Comparison of ENCODE assay signal across 15 cellular contexts in genomic region chr9:114470121-114470520, GRCh38. TPM values are rescaled to one million over a fixed set of nuclear protein-coding genes. Genes with fewer than 3 reads are reported as not detected.
DNase-seq lines count a peak whose midpoint lies in the region; TF ChIP-seq lines count a peak whose summit lies in the region.
"Had no signal": no experiment of that assay in that cellular context is flagged by ENCODE, and none has a peak within 500 bp of the region (broad histone marks: within the 10 kb centered on the region; RNA-seq: fewer than 3 reads in every experiment).

No MANE protein-coding gene starts in this region.

- no peaks in the 10 kb centered on the region for H3K27me3 Mint-ChIP-seq in progenitor cell of endocrine pancreas
- no peaks in the 10 kb centered on the region for H3K27me3 Mint-ChIP-seq in activated CD4-positive, alpha-beta memory T cell treated with anti-CD3 and anti-CD28 coated beads for 36 hours
- H3K27me3 Mint-ChIP-seq: B cell; CD4-positive, alpha-beta T cell had no signal

- H3K9me3 Mint-ChIP-seq in progenitor cell of endocrine pancreas (ENCODE audit: low read depth): no peaks in the 10 kb centered on the region
- H3K9me3 Mint-ChIP-seq in activated CD4-positive, alpha-beta memory T cell treated with anti-CD3 and anti-CD28 coated beads for 36 hours: no peaks in the 10 kb centered on the region
- H3K9me3 Mint-ChIP-seq: CD4-positive, alpha-beta T cell; H9 had no signal

- peaks cover 1% of the 10 kb centered on the region for H3K36me3 Mint-ChIP-seq in progenitor cell of endocrine pancreas (ENCODE audit: insufficient read depth)
- no peaks in the 10 kb centered on the region for H3K36me3 Mint-ChIP-seq in activated CD4-positive, alpha-beta memory T cell treated with anti-CD3 and anti-CD28 coated beads for 36 hours

- POLR2A ChIA-PET in activated CD4-positive, alpha-beta memory T cell treated with anti-CD3 and anti-CD28 coated beads for 36 hours (lab: Charles Lee): no interaction called here

- CTCF ChIA-PET in activated CD4-positive, alpha-beta memory T cell treated with anti-CD3 and anti-CD28 coated beads for 36 hours (lab: Charles Lee): interaction anchor here (0.9 kb wide), 1 partner anchor 65 kb away, joined by 3 read pairs; no protein-coding TSS in a partner anchor

- no peaks in the 10 kb centered on the region for H3K4me1 Mint-ChIP-seq in progenitor cell of endocrine pancreas (ENCODE audit: low read depth)
- H3K4me1 Mint-ChIP-seq in activated CD4-positive, alpha-beta memory T cell treated with anti-CD3 and anti-CD28 coated beads for 36 hours (ENCODE audit: low read depth): peaks cover 10% of the 10 kb centered on the region

- TF ChIP-seq CTCF in progenitor cell of endocrine pancreas (IDR thresholded peaks at IDR 0.05; ENCODE audit: unreplicated experiment): no peak

- peak overlapping the region; percentile 33 for H3K27ac Mint-ChIP-seq in progenitor cell of endocrine pancreas
- no peak overlapping the region for H3K27ac Mint-ChIP-seq in activated CD4-positive, alpha-beta memory T cell treated with anti-CD3 and anti-CD28 coated beads for 36 hours
- H3K27ac Mint-ChIP-seq: B cell; CD4-positive, alpha-beta T cell; GM23338; H9 had no signal

- DNase-seq in activated CD8-positive, alpha-beta memory T cell treated with anti-CD3 and anti-CD28 coated beads, Interleukin-2, amount 50 U/mL, for 48 hours: peak; percentile 34
- DNase-seq in activated CD8-positive, alpha-beta memory T cell treated with anti-CD3 and anti-CD28 coated beads, Interleukin-2, amount 50 U/mL, for 4 hours: no peak
- peak; percentile 74 for DNase-seq in mesenteric fat pad (ENCODE audit: low spot score)
- no peak for DNase-seq in progenitor cell of endocrine pancreas (ENCODE audit: low spot score, unreplicated experiment)
- no peak for DNase-seq in activated CD4-positive, alpha-beta memory T cell treated with anti-CD3 and anti-CD28 coated beads for 36 hours
- DNase-seq in iPS-NIHi11 (ENCODE audit: low spot score): no peak
- DNase-seq: CD4-positive, alpha-beta T cell; CD8-positive, alpha-beta memory T cell; DMS 273 treated with DMSO at 0.1 percent for 48 hours; DMS79; EL; GDM1; H9 had no signal

- no peak overlapping the region for H3K4me3 Mint-ChIP-seq in progenitor cell of endocrine pancreas (ENCODE audit: low read depth)
- H3K4me3 Mint-ChIP-seq in activated CD4-positive, alpha-beta memory T cell treated with anti-CD3 and anti-CD28 coated beads for 36 hours: no peak overlapping the region
- H3K4me3 Mint-ChIP-seq: B cell; CD4-positive, alpha-beta T cell; GM23338; H9 had no signal

- intact Hi-C loops in activated CD4-positive, alpha-beta memory T cell treated with anti-CD3 and anti-CD28 coated beads for 36 hours (cut with micrococcal nuclease): no loop called here

RNA-seq across cellular contexts. Expression of gene WHRN, which starts 35.2 kb away (rescaled TPM):
- 5.5 TPM for total RNA-seq in mesenteric fat pad
- total RNA-seq in progenitor cell of endocrine pancreas: 11.2 and 11.9 TPM in 2 replicates
- 1 to 10 TPM; 2.8 to 4.4 TPM for total RNA-seq in activated CD4-positive, alpha-beta memory T cell treated with anti-CD3 and anti-CD28 coated beads for 36 hours

Comparison
In these comparisons a context has a peak if more than half of its experiments do, and no peak if none do; other contexts are left out.
1. DNase-seq: peak in activated CD8-positive, alpha-beta memory T cell treated with anti-CD3 and anti-CD28 coated beads, Interleukin-2, amount 50 U/mL, for 48 hours (single experiment) and mesenteric fat pad (single experiment); none in activated CD8-positive, alpha-beta memory T cell treated with anti-CD3 and anti-CD28 coated beads, Interleukin-2, amount 50 U/mL, for 4 hours (single experiment), progenitor cell of endocrine pancreas (single experiment), activated CD4-positive, alpha-beta memory T cell treated with anti-CD3 and anti-CD28 coated beads for 36 hours (single experiment) and iPS-NIHi11 (single experiment).